ENCODE assay signal across 1 cellular context in genomic region chr7:37445064-37445723, GRCh38.
TF ChIP-seq lines count a peak whose summit lies in the region.

No MANE protein-coding gene starts in this region.

TF ChIP-seq in GM23338, 12 proteins besides CTCF, POLR2A, EP300 and RAD21 (continued from another document):
- TF ChIP-seq ETS1 (IDR thresholded peaks at IDR 0.05): no peak
- TF ChIP-seq NANOG (IDR thresholded peaks at IDR 0.05; ENCODE audit: borderline replicate concordance): no peak
- TF ChIP-seq CREB1 (CRISPR knock-in tag; IDR thresholded peaks at IDR 0.05; ENCODE audit: low read depth): no peak
- no peak for TF ChIP-seq JUNB (IDR thresholded peaks at IDR 0.05; ENCODE audit: unreplicated experiment)
- no peak for TF ChIP-seq ZNF114 (CRISPR knock-in tag; IDR thresholded peaks at IDR 0.05)
- TF ChIP-seq, protein P1, sequence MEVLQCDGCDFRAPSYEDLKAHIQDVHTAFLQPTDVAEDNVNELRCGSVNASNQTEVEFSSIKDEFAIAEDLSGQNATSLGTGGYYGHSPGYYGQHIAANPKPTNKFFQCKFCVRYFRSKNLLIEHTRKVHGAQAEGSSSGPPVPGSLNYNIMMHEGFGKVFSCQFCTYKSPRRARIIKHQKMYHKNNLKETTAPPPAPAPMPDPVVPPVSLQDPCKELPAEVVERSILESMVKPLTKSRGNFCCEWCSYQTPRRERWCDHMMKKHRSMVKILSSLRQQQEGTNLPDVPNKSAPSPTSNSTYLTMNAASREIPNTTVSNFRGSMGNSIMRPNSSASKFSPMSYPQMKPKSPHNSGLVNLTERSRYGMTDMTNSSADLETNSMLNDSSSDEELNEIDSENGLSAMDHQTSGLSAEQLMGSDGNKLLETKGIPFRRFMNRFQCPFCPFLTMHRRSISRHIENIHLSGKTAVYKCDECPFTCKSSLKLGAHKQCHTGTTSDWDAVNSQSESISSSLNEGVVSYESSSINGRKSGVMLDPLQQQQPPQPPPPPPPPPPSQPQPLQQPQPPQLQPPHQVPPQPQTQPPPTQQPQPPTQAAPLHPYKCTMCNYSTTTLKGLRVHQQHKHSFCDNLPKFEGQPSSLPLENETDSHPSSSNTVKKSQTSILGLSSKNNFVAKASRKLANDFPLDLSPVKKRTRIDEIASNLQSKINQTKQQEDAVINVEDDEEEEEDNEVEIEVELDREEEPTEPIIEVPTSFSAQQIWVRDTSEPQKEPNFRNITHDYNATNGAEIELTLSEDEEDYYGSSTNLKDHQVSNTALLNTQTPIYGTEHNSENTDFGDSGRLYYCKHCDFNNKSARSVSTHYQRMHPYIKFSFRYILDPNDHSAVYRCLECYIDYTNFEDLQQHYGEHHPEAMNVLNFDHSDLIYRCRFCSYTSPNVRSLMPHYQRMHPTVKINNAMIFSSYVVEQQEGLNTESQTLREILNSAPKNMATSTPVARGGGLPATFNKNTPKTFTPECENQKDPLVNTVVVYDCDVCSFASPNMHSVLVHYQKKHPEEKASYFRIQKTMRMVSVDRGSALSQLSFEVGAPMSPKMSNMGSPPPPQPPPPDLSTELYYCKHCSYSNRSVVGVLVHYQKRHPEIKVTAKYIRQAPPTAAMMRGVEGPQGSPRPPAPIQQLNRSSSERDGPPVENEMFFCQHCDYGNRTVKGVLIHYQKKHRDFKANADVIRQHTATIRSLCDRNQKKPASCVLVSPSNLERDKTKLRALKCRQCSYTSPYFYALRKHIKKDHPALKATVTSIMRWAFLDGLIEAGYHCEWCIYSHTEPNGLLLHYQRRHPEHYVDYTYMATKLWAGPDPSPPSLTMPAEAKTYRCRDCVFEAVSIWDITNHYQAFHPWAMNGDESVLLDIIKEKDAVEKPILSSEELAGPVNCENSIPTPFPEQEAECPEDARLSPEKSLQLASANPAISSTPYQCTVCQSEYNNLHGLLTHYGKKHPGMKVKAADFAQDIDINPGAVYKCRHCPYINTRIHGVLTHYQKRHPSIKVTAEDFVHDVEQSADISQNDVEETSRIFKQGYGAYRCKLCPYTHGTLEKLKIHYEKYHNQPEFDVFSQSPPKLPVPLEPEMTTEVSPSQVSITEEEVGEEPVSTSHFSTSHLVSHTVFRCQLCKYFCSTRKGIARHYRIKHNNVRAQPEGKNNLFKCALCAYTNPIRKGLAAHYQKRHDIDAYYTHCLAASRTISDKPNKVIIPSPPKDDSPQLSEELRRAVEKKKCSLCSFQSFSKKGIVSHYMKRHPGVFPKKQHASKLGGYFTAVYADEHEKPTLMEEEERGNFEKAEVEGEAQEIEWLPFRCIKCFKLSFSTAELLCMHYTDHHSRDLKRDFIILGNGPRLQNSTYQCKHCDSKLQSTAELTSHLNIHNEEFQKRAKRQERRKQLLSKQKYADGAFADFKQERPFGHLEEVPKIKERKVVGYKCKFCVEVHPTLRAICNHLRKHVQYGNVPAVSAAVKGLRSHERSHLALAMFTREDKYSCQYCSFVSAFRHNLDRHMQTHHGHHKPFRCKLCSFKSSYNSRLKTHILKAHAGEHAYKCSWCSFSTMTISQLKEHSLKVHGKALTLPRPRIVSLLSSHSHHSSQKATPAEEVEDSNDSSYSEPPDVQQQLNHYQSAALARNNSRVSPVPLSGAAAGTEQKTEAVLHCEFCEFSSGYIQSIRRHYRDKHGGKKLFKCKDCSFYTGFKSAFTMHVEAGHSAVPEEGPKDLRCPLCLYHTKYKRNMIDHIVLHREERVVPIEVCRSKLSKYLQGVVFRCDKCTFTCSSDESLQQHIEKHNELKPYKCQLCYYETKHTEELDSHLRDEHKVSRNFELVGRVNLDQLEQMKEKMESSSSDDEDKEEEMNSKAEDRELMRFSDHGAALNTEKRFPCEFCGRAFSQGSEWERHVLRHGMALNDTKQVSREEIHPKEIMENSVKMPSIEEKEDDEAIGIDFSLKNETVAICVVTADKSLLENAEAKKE (CRISPR knock-in tag; IDR thresholded peaks at IDR 0.05): no peak
